1 cellular context compared by ENCODE assay signal in the genomic region with DNA sequence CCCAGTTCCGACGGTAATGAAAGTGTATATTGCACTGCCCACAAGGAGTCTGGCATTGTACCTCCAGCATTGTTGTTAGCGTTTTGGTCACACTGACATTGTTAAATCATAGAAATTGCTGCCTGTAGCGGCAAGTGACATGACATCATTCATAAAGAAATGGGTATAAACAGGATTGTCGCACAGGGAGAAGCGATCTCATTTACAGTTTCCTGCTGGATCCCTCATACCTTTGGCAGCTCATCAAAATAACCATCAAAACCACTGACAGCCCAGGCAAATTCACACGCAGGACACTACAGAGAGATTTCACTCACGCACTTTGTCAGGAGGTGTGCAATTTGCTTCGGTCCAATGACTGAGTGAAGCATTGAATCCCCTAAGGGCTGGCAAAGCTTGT.
TF ChIP-seq lines count a peak whose summit lies in the region.

No MANE protein-coding gene starts in this region.

TF ChIP-seq in HEK293, 187 proteins besides CTCF, POLR2A, EP300 and RAD21 (continued from another document and continues in another):
- TF ChIP-seq, protein P1, sequence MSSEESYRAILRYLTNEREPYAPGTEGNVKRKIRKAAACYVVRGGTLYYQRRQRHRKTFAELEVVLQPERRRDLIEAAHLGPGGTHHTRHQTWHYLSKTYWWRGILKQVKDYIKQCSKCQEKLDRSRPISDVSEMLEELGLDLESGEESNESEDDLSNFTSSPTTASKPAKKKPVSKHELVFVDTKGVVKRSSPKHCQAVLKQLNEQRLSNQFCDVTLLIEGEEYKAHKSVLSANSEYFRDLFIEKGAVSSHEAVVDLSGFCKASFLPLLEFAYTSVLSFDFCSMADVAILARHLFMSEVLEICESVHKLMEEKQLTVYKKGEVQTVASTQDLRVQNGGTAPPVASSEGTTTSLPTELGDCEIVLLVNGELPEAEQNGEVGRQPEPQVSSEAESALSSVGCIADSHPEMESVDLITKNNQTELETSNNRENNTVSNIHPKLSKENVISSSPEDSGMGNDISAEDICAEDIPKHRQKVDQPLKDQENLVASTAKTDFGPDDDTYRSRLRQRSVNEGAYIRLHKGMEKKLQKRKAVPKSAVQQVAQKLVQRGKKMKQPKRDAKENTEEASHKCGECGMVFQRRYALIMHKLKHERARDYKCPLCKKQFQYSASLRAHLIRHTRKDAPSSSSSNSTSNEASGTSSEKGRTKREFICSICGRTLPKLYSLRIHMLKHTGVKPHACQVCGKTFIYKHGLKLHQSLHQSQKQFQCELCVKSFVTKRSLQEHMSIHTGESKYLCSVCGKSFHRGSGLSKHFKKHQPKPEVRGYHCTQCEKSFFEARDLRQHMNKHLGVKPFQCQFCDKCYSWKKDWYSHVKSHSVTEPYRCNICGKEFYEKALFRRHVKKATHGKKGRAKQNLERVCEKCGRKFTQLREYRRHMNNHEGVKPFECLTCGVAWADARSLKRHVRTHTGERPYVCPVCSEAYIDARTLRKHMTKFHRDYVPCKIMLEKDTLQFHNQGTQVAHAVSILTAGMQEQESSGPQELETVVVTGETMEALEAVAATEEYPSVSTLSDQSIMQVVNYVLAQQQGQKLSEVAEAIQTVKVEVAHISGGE (tag by site-specific recombination; conservative IDR thresholded peaks at IDR 0.05; ENCODE audit: low read depth): no peak
- TF ChIP-seq SP3 (tag by site-specific recombination; IDR thresholded peaks at IDR 0.05) (no peak), ZFP37 (tag by site-specific recombination; IDR thresholded peaks at IDR 0.05) (no peak), ZNF311 (tag by site-specific recombination; IDR thresholded peaks at IDR 0.05; ENCODE audit: borderline replicate concordance) (no peak), ZNF146 (tag by site-specific recombination; IDR thresholded peaks at IDR 0.05) (no peak), ZNF248 (tag by site-specific recombination; IDR thresholded peaks at IDR 0.05) (no peak), ZNF37A (tag by site-specific recombination; IDR thresholded peaks at IDR 0.05) (no peak), ZNF133 (tag by site-specific recombination; IDR thresholded peaks at IDR 0.05) (no peak), ZNF2 (tag by site-specific recombination; IDR thresholded peaks at IDR 0.05) (0 out of 2 replicates have a peak, but pooled peaks have one; percentile 47), ZNF324 (tag by site-specific recombination; IDR thresholded peaks at IDR 0.05) (no peak), ZNF19 (tag by site-specific recombination; IDR thresholded peaks at IDR 0.05; ENCODE audit: low read depth) (no peak), ZNF600 (tag by site-specific recombination; IDR thresholded peaks at IDR 0.05) (peak; percentile 69), ZBTB21 (tag by site-specific recombination; IDR thresholded peaks at IDR 0.05) (peak; percentile 63), ZNF302 (tag by site-specific recombination; IDR thresholded peaks at IDR 0.05; ENCODE audit: low read depth) (no peak), ZBTB7A (tag by site-specific recombination; IDR thresholded peaks at IDR 0.05; ENCODE audit: low read depth) (no peak), TRIM28 (IDR thresholded peaks at IDR 0.05; ENCODE audit: borderline replicate concordance, low read length) (0 out of 2 replicates have a peak, but pooled peaks have one; percentile 13), ZNF664 (tag by site-specific recombination; IDR thresholded peaks at IDR 0.05) (no peak), ZNF221 (tag by site-specific recombination; IDR thresholded peaks at IDR 0.05; ENCODE audit: borderline replicate concordance) (no peak), ZFP41 (tag by site-specific recombination; IDR thresholded peaks at IDR 0.05; ENCODE audit: borderline replicate concordance) (no peak), ZNF571 (tag by site-specific recombination; IDR thresholded peaks at IDR 0.05) (no peak)
- TF ChIP-seq, protein P2, sequence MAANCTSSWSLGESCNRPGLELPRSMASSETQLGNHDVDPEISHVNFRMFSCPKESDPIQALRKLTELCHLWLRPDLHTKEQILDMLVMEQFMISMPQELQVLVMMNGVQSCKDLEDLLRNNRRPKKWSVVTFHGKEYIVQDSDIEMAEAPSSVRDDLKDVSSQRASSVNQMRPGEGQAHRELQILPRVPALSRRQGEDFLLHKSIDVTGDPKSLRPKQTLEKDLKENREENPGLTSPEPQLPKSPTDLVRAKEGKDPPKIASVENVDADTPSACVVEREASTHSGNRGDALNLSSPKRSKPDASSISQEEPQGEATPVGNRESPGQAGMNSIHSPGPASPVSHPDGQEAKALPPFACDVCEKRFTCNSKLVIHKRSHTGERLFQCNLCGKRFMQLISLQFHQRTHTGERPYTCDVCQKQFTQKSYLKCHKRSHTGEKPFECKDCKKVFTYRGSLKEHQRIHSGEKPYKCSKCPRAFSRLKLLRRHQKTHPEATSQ (tag by site-specific recombination; IDR thresholded peaks at IDR 0.05): no peak
- TF ChIP-seq, protein P3, sequence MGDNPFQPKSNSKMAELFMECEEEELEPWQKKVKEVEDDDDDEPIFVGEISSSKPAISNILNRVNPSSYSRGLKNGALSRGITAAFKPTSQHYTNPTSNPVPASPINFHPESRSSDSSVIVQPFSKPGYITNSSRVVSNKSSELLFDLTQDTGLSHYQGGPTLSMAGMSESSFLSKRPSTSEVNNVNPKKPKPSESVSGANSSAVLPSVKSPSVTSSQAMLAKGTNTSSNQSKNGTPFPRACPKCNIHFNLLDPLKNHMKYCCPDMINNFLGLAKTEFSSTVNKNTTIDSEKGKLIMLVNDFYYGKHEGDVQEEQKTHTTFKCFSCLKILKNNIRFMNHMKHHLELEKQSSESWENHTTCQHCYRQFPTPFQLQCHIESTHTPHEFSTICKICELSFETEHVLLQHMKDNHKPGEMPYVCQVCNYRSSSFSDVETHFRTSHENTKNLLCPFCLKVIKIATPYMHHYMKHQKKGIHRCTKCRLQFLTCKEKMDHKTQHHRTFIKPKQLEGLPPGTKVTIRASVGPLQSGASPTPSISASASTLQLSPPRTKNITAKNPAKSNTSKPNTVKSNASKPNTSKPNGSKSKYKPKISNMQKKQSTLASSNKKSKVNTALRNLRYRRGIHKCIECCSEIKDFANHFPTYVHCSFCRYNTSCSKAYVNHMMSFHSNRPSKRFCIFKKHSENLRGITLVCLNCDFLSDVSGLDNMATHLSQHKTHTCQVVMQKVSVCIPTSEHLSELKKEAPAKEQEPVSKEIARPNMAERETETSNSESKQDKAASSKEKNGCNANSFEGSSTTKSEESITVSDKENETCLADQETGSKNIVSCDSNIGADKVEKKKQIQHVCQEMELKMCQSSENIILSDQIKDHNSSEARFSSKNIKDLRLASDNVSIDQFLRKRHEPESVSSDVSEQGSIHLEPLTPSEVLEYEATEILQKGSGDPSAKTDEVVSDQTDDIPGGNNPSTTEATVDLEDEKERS (tag by site-specific recombination; IDR thresholded peaks at IDR 0.05): no peak
- TF ChIP-seq, protein P4, sequence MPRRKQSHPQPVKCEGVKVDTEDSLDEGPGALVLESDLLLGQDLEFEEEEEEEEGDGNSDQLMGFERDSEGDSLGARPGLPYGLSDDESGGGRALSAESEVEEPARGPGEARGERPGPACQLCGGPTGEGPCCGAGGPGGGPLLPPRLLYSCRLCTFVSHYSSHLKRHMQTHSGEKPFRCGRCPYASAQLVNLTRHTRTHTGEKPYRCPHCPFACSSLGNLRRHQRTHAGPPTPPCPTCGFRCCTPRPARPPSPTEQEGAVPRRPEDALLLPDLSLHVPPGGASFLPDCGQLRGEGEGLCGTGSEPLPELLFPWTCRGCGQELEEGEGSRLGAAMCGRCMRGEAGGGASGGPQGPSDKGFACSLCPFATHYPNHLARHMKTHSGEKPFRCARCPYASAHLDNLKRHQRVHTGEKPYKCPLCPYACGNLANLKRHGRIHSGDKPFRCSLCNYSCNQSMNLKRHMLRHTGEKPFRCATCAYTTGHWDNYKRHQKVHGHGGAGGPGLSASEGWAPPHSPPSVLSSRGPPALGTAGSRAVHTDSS (tag by site-specific recombination; IDR thresholded peaks at IDR 0.05): no peak
- TF ChIP-seq, protein P5, sequence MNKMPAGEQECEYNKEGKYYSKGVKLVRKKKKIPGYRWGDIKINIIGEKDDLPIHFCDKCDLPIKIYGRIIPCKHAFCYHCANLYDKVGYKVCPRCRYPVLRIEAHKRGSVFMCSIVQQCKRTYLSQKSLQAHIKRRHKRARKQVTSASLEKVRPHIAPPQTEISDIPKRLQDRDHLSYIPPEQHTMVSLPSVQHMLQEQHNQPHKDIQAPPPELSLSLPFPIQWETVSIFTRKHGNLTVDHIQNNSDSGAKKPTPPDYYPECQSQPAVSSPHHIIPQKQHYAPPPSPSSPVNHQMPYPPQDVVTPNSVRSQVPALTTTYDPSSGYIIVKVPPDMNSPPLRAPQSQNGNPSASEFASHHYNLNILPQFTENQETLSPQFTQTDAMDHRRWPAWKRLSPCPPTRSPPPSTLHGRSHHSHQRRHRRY (tag by site-specific recombination; IDR thresholded peaks at IDR 0.05): no peak
- TF ChIP-seq, protein P6, sequence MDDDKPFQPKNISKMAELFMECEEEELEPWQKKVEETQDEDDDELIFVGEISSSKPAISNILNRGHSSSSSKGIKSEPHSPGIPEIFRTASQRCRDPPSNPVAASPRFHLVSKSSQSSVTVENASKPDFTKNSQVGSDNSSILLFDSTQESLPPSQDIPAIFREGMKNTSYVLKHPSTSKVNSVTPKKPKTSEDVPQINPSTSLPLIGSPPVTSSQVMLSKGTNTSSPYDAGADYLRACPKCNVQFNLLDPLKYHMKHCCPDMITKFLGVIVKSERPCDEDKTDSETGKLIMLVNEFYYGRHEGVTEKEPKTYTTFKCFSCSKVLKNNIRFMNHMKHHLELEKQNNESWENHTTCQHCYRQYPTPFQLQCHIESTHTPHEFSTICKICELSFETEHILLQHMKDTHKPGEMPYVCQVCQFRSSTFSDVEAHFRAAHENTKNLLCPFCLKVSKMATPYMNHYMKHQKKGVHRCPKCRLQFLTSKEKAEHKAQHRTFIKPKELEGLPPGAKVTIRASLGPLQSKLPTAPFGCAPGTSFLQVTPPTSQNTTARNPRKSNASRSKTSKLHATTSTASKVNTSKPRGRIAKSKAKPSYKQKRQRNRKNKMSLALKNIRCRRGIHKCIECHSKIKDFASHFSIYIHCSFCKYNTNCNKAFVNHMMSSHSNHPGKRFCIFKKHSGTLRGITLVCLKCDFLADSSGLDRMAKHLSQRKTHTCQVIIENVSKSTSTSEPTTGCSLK (tag by site-specific recombination; IDR thresholded peaks at IDR 0.05): no peak
- TF ChIP-seq, protein P7, sequence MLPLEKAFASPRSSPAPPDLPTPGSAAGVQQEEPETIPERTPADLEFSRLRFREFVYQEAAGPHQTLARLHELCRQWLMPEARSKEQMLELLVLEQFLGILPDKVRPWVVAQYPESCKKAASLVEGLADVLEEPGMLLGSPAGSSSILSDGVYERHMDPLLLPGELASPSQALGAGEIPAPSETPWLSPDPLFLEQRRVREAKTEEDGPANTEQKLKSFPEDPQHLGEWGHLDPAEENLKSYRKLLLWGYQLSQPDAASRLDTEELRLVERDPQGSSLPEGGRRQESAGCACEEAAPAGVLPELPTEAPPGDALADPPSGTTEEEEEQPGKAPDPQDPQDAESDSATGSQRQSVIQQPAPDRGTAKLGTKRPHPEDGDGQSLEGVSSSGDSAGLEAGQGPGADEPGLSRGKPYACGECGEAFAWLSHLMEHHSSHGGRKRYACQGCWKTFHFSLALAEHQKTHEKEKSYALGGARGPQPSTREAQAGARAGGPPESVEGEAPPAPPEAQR (tag by site-specific recombination; IDR thresholded peaks at IDR 0.05): no peak
- TF ChIP-seq, protein P8, sequence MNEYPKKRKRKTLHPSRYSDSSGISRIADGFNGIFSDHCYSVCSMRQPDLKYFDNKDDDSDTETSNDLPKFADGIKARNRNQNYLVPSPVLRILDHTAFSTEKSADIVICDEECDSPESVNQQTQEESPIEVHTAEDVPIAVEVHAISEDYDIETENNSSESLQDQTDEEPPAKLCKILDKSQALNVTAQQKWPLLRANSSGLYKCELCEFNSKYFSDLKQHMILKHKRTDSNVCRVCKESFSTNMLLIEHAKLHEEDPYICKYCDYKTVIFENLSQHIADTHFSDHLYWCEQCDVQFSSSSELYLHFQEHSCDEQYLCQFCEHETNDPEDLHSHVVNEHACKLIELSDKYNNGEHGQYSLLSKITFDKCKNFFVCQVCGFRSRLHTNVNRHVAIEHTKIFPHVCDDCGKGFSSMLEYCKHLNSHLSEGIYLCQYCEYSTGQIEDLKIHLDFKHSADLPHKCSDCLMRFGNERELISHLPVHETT (tag by site-specific recombination; IDR thresholded peaks at IDR 0.05): 0 out of 2 replicates have a peak, but pooled peaks have one; percentile 28
- TF ChIP-seq, protein P9, sequence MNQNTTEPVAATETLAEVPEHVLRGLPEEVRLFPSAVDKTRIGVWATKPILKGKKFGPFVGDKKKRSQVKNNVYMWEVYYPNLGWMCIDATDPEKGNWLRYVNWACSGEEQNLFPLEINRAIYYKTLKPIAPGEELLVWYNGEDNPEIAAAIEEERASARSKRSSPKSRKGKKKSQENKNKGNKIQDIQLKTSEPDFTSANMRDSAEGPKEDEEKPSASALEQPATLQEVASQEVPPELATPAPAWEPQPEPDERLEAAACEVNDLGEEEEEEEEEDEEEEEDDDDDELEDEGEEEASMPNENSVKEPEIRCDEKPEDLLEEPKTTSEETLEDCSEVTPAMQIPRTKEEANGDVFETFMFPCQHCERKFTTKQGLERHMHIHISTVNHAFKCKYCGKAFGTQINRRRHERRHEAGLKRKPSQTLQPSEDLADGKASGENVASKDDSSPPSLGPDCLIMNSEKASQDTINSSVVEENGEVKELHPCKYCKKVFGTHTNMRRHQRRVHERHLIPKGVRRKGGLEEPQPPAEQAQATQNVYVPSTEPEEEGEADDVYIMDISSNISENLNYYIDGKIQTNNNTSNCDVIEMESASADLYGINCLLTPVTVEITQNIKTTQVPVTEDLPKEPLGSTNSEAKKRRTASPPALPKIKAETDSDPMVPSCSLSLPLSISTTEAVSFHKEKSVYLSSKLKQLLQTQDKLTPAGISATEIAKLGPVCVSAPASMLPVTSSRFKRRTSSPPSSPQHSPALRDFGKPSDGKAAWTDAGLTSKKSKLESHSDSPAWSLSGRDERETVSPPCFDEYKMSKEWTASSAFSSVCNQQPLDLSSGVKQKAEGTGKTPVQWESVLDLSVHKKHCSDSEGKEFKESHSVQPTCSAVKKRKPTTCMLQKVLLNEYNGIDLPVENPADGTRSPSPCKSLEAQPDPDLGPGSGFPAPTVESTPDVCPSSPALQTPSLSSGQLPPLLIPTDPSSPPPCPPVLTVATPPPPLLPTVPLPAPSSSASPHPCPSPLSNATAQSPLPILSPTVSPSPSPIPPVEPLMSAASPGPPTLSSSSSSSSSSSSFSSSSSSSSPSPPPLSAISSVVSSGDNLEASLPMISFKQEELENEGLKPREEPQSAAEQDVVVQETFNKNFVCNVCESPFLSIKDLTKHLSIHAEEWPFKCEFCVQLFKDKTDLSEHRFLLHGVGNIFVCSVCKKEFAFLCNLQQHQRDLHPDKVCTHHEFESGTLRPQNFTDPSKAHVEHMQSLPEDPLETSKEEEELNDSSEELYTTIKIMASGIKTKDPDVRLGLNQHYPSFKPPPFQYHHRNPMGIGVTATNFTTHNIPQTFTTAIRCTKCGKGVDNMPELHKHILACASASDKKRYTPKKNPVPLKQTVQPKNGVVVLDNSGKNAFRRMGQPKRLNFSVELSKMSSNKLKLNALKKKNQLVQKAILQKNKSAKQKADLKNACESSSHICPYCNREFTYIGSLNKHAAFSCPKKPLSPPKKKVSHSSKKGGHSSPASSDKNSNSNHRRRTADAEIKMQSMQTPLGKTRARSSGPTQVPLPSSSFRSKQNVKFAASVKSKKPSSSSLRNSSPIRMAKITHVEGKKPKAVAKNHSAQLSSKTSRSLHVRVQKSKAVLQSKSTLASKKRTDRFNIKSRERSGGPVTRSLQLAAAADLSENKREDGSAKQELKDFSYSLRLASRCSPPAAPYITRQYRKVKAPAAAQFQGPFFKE (tag by site-specific recombination; IDR thresholded peaks at IDR 0.05; ENCODE audit: borderline replicate concordance): no peak
